12 cellular contexts compared by ENCODE assay signal in the genomic region with DNA sequence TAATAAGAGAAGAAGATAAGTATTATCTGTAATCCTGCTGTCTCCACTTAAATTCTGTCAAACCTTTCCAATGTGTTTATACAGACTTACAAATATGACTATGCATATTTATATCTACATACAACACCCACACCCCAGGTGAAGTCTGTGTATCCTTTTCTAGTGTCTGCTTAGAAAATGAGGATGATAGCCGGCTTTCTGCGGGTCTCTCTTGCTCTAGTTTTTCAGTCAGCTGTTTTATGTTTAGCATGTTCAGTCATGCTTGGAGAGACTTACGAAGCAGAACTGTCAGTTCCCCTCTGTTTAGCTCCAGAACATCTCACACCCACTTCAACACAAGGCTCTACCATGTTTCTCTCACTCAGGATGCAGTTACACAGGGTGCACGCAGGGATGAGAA.
A peak's percentile ranks its signal among the peaks of the same experiment; 100 is the strongest.
DNase-seq lines count a peak whose midpoint lies in the region; ATAC-seq and TF ChIP-seq lines count a peak whose summit lies in the region.
"Had no signal": no experiment of that assay in that cellular context is flagged by ENCODE, and none has a peak within 500 bp of the region (broad histone marks: within the 10 kb centered on the region; RNA-seq: fewer than 3 reads in every experiment).

No MANE protein-coding gene starts in this region.

- no peak overlapping the region for H3K4me3 Mint-ChIP-seq in effector memory CD8-positive, alpha-beta T cell
- H3K4me3 Mint-ChIP-seq: activated naive CD4-positive, alpha-beta T cell treated with anti-CD3 and anti-CD28 coated beads for 36 hours; T-helper 2 cell treated with Interferon-gamma antibody and Interleukin-4, amounts not matched to agents 5 μg/mL and 100 μg/mL, for 36 hours had no signal

- TF ChIP-seq CTCF in GM20000 (IDR thresholded peaks at IDR 0.05; ENCODE audit: extremely low read depth, missing control alignments), result no peak

- H3K9me3 Mint-ChIP-seq in effector memory CD8-positive, alpha-beta T cell, result no peaks in the 10 kb centered on the region
- H3K9me3 Mint-ChIP-seq: activated naive CD4-positive, alpha-beta T cell treated with anti-CD3 and anti-CD28 coated beads for 36 hours; T-helper 2 cell treated with Interferon-gamma antibody and Interleukin-4, amounts not matched to agents 5 μg/mL and 100 μg/mL, for 36 hours had no signal

- peaks cover 13% of the 10 kb centered on the region for H3K36me3 Mint-ChIP-seq in effector memory CD8-positive, alpha-beta T cell (ENCODE audit: insufficient read depth)

- no peaks in the 10 kb centered on the region for H3K27me3 Mint-ChIP-seq in effector memory CD8-positive, alpha-beta T cell

- H3K27ac Mint-ChIP-seq in effector memory CD8-positive, alpha-beta T cell, result no peak overlapping the region
- H3K27ac Mint-ChIP-seq: activated naive CD4-positive, alpha-beta T cell treated with anti-CD3 and anti-CD28 coated beads for 36 hours; T-helper 2 cell treated with Interferon-gamma antibody and Interleukin-4, amounts not matched to agents 5 μg/mL and 100 μg/mL, for 36 hours had no signal

- H3K4me1 Mint-ChIP-seq in effector memory CD8-positive, alpha-beta T cell (ENCODE audit: low read depth in 2 of 2), result no peaks in the 10 kb centered on the region

- intact Hi-C loops in left colon (cut with DNase I, micrococcal nuclease), result no loop called here

- DNase-seq in GM20000 (ENCODE audit: low spot score) (peak; percentile 28), left kidney (ENCODE audit: low read depth, low spot score) (peak; percentile 32), left colon (no peak)
- DNase-seq in activated CD4-positive, alpha-beta T cell treated with anti-CD3 and anti-CD28 coated beads for 1 hour, result no peak
- DNase-seq in effector memory CD8-positive, alpha-beta T cell, result no peak
- DNase-seq: activated naive CD4-positive, alpha-beta T cell treated with anti-CD3 and anti-CD28 coated beads for 36 hours; GM23248; NCI-H226 had no signal

- ATAC-seq in GM18508 (IDR thresholded peaks at IDR 0.05; ENCODE audit: insufficient read depth, unreplicated experiment) (peak; percentile 62), HG03159 (IDR thresholded peaks at IDR 0.05; ENCODE audit: unreplicated experiment) (peak; percentile 60), left colon (no peak)
- ATAC-seq in effector memory CD8-positive, alpha-beta T cell (replicated peaks), result no peak
- ATAC-seq: Panc1 had no signal

Comparison
In these comparisons a context has a peak if more than half of its experiments do, and no peak if none do; other contexts are left out.
1. ATAC-seq: peak in GM18508 (single experiment) and HG03159 (single experiment); none in left colon (single experiment) and effector memory CD8-positive, alpha-beta T cell (single experiment).
2. DNase-seq: peak in GM20000 (single experiment) and left kidney (single experiment); none in left colon (0 of 2), activated CD4-positive, alpha-beta T cell treated with anti-CD3 and anti-CD28 coated beads for 1 hour (single experiment) and effector memory CD8-positive, alpha-beta T cell (0 of 3).